Comparison of ENCODE assay signal across 1 cellular context in genomic region chr7:55056577-55057480, GRCh38.
TF ChIP-seq lines count a peak whose summit lies in the region.

No MANE protein-coding gene starts in this region.

TF ChIP-seq in liver, 16 proteins besides CTCF, POLR2A, EP300 and RAD21 (continued from another document):
- TF ChIP-seq MAX (IDR thresholded peaks at IDR 0.05) = peak; percentile 52
- peak; percentile 81 to 90 for TF ChIP-seq RXRA (IDR thresholded peaks at IDR 0.05)
- TF ChIP-seq HNF4G (IDR thresholded peaks at IDR 0.05) = no peak
- no peak for TF ChIP-seq NR2F2 (IDR thresholded peaks at IDR 0.05)
- TF ChIP-seq ATF3 (IDR thresholded peaks at IDR 0.05) = peak; percentile 30
- TF ChIP-seq EGR1 (IDR thresholded peaks at IDR 0.05; ENCODE audit: low read depth in 2 of 2) = peak; percentile 73 to 95
- peak; percentile 60 for TF ChIP-seq REST (IDR thresholded peaks at IDR 0.05)
- peak; percentile 80 for TF ChIP-seq SP1 (IDR thresholded peaks at IDR 0.05)
- peak in 1 of 2 donors; percentile 70 for TF ChIP-seq JUND (IDR thresholded peaks at IDR 0.05)
